8 cellular contexts compared by ENCODE assay signal in genomic region chr5:72355706-72356299, GRCh38. TPM values are rescaled to one million over a fixed set of nuclear protein-coding genes. Genes with fewer than 3 reads are reported as not detected.
DNase-seq lines count a peak whose midpoint lies in the region; ATAC-seq and TF ChIP-seq lines count a peak whose summit lies in the region.
"Had no signal": no experiment of that assay in that cellular context is flagged by ENCODE, and none has a peak within 500 bp of the region (broad histone marks: within the 10 kb centered on the region; RNA-seq: fewer than 3 reads in every experiment).

No MANE protein-coding gene starts in this region.

- H3K4me3 ChIP-seq in fibroblast of villous mesenchyme (ENCODE audit: low read depth, low read length) (no peak overlapping the region), psoas muscle (no peak overlapping the region)

- no peaks in the 10 kb centered on the region for H3K27me3 ChIP-seq in psoas muscle (ENCODE audit: insufficient read depth in 3 of 3, low read length in 2 of 3)

- peak; percentile 84 to 95 (median 90) for ATAC-seq in psoas muscle
- ATAC-seq in HG02623 (IDR thresholded peaks at IDR 0.05; ENCODE audit: unreplicated experiment), result no peak

- peaks cover 3 to 29% of the 10 kb centered on the region in 2 donors for H3K36me3 ChIP-seq in psoas muscle (ENCODE audit: insufficient read depth in 1 of 2, low read depth in 1 of 2)

- DNase-seq in GM20000 (ENCODE audit: low spot score) (no peak), RPMI7951 (ENCODE audit: low read depth) (peak; percentile 63), fibroblast of villous mesenchyme (ENCODE audit: low read depth) (no peak), psoas muscle (peak in 1 of 2 donors; percentile 58), DMS153 treated with DMSO at 0.1 percent for 48 hours (lab: John Stamatoyannopoulos, UW; ENCODE audit: unreplicated experiment) (no peak), mesothelial cell of epicardium (ENCODE audit: low spot score in 2 of 2, unreplicated experiment in 2 of 2) (no peak)

- H3K9me3 ChIP-seq in psoas muscle, result no peaks in the 10 kb centered on the region

- TF ChIP-seq CTCF in GM20000 (IDR thresholded peaks at IDR 0.05; ENCODE audit: extremely low read depth, missing control alignments), result peak; percentile 10
- peak; percentile 59 for TF ChIP-seq CTCF in fibroblast of villous mesenchyme (IDR thresholded peaks at IDR 0.05; ENCODE audit: insufficient read depth, low read depth, low read length)
- TF ChIP-seq CTCF in psoas muscle (IDR thresholded peaks at IDR 0.05), result peak; percentile 63
- TF ChIP-seq CTCF in mesothelial cell of epicardium (IDR thresholded peaks at IDR 0.05; ENCODE audit: unreplicated experiment), result no peak

- no peaks in the 10 kb centered on the region for H3K27me3 Mint-ChIP-seq in mesothelial cell of epicardium (ENCODE audit: low read depth)
- H3K27me3 Mint-ChIP-seq: memory B cell had no signal

- no peaks in the 10 kb centered on the region for H3K9me3 Mint-ChIP-seq in mesothelial cell of epicardium
- H3K9me3 Mint-ChIP-seq: memory B cell had no signal

- H3K4me1 ChIP-seq in psoas muscle, result no peaks in the 10 kb centered on the region

- peaks cover 12% of the 10 kb centered on the region for H3K36me3 Mint-ChIP-seq in mesothelial cell of epicardium

- no peak overlapping the region for H3K27ac Mint-ChIP-seq in mesothelial cell of epicardium
- H3K27ac Mint-ChIP-seq: memory B cell had no signal

- WGBS in psoas muscle, 3 donors, result 53 to 63% (median 55%) methylated on average over 5 of the region's 5 CpGs

- intact Hi-C loops in psoas muscle (cut with DNase I), result loop anchor here in 1 of 2 donors (5.0 kb wide), 2 partner anchors 471 to 486 kb away; no protein-coding TSS in a partner anchor

- H3K4me1 Mint-ChIP-seq in mesothelial cell of epicardium, result peaks cover 7% of the 10 kb centered on the region
- H3K4me1 Mint-ChIP-seq: memory B cell had no signal

- no peak overlapping the region for H3K4me3 Mint-ChIP-seq in mesothelial cell of epicardium
- H3K4me3 Mint-ChIP-seq: memory B cell had no signal

- no peak overlapping the region for H3K27ac ChIP-seq in psoas muscle

RNA-seq across cellular contexts. Expression of gene PTCD2, which starts 35.6 kb away (rescaled TPM):
- 14.0 and 15.3 TPM in 2 replicates for total RNA-seq in RPMI7951 (2014; rRNA removed; shearing (Covaris generic))
- total RNA-seq in fibroblast of villous mesenchyme (7.7 and 11.7 TPM in 2 replicates), psoas muscle (10 to 100 TPM; 12.5 to 30.8 (median 20.0) TPM), mesothelial cell of epicardium (12.2 to 14.5 TPM (median 13.6 TPM) in 3 replicates)
- 10 to 100 TPM in 1 of 3 donors, 1 to 10 TPM in 2; 6.2 to 12.8 (median 6.6) TPM for polyA plus RNA-seq in psoas muscle

RNA-seq across cellular contexts. Expression of gene MRPS27, which starts 35.8 kb away (rescaled TPM):
- 60.1 and 70.4 TPM in 2 replicates for total RNA-seq in RPMI7951 (2014; rRNA removed; shearing (Covaris generic))
- 66.7 and 88.5 TPM in 2 replicates for total RNA-seq in fibroblast of villous mesenchyme
- 10 to 100 TPM; 49.5 to 76.9 (median 65.8) TPM for total RNA-seq in psoas muscle
- 10 to 100 TPM; 34.9 to 71.5 (median 40.9) TPM for polyA plus RNA-seq in psoas muscle
- total RNA-seq in mesothelial cell of epicardium, result 53.4 to 58.1 TPM (median 56.0 TPM) in 3 replicates
